Comparison of ENCODE assay signal across 27 cellular contexts in genomic region chr11:76625787-76626186, GRCh38. TPM values are rescaled to one million over a fixed set of nuclear protein-coding genes. Genes with fewer than 3 reads are reported as not detected.
DNase-seq lines count a peak whose midpoint lies in the region; ATAC-seq and TF ChIP-seq lines count a peak whose summit lies in the region.
"Had no signal": no experiment of that assay in that cellular context is flagged by ENCODE, and none has a peak within 500 bp of the region (broad histone marks: within the 10 kb centered on the region; RNA-seq: fewer than 3 reads in every experiment).

No MANE protein-coding gene starts in this region.

- H3K4me2 ChIP-seq in mesenchymal stem cell (ENCODE audit: low read length, poor library complexity, severe bottlenecking) = no peak overlapping the region
- H3K4me2 ChIP-seq: hepatocyte, neural progenitor cell, smooth muscle cell had no signal

- no peak overlapping the region for H3K4ac ChIP-seq in mesenchymal stem cell (ENCODE audit: low read depth in 1 of 2, low read length in 2 of 2)

- H3K4me3 ChIP-seq in mesenchymal stem cell (ENCODE audit: insufficient read depth in 1 of 2, low read depth in 1 of 2, low read length in 2 of 2) (no peak overlapping the region), Caco-2 (ENCODE audit: low read depth, low read length) (no peak overlapping the region)
- H3K4me3 ChIP-seq: body of pancreas, hepatocyte, neural progenitor cell, SK-N-MC, smooth muscle cell, stomach, thyroid gland had no signal

- no peak overlapping the region for H2AFZ ChIP-seq in mesenchymal stem cell (ENCODE audit: low read depth, low read length)
- H2AFZ ChIP-seq: hepatocyte, neural progenitor cell, parathyroid adenoma had no signal

- CTCF ChIA-PET in activated B cell treated with CpG ODN at 0.5 μM for 24 hours (lab: Charles Lee) = no interaction called here
- CTCF ChIA-PET in Caco-2 (lab: Charles Lee) = no interaction called here

- H3K9me3 ChIP-seq in mesenchymal stem cell (ENCODE audit: control insufficient read depth, low read length) (peaks cover 11% of the 10 kb centered on the region), Caco-2 (peaks cover 5% of the 10 kb centered on the region)
- H3K9me3 ChIP-seq: thyroid gland had no signal

- H3K9me3 Mint-ChIP-seq in activated B cell treated with CpG ODN at 0.5 μM for 24 hours (peaks cover 6% of the 10 kb centered on the region), type B pancreatic cell (peaks cover 13% of the 10 kb centered on the region), Caco-2 (ENCODE audit: unreplicated experiment) (peaks cover 10% of the 10 kb centered on the region)

- H2BK5ac ChIP-seq in mesenchymal stem cell (ENCODE audit: low read depth, low read length, poor library complexity, severe bottlenecking) = no peak overlapping the region

- intact Hi-C loops in cardiac septum (cut with DNase I) = no loop called here
- intact Hi-C loops in Right ventricle myocardium superior (cut with DNase I) = no loop called here
- intact Hi-C loops in activated B cell treated with CpG ODN at 0.5 μM for 24 hours (cut with micrococcal nuclease) = loop anchor here (1.0 to 10.0 kb wide), 4 partner anchors 14 to 803 kb away; no protein-coding TSS in a partner anchor
- intact Hi-C loops in Caco-2 (cut with micrococcal nuclease; ENCODE audit: unreplicated experiment) = no loop called here

- H3K4me1 ChIP-seq in mesenchymal stem cell (ENCODE audit: control insufficient read depth, insufficient read depth, low read depth, low read length) (peaks cover 3% of the 10 kb centered on the region), Caco-2 (peaks cover 13% of the 10 kb centered on the region)
- H3K4me1 ChIP-seq: body of pancreas, neural progenitor cell, parathyroid adenoma had no signal

- H3K36me3 ChIP-seq in mesenchymal stem cell (ENCODE audit: control insufficient read depth in 1 of 2, insufficient read depth in 2 of 2, low read depth in 1 of 2, low read length in 2 of 2) = no peaks in the 10 kb centered on the region
- H3K36me3 ChIP-seq in Caco-2 (ENCODE audit: control insufficient read depth, insufficient read depth, low read length) = no peaks in the 10 kb centered on the region
- H3K36me3 ChIP-seq: neural progenitor cell, stomach, thyroid gland had no signal

- TF ChIP-seq CTCF in activated B cell treated with CpG ODN at 0.5 μM for 24 hours (IDR thresholded peaks at IDR 0.05) (no peak), type B pancreatic cell (conservative IDR thresholded peaks at IDR 0.05) (no peak), Caco-2 (IDR thresholded peaks at IDR 0.05; ENCODE audit: insufficient read depth in 1 of 2, low read depth in 1 of 2, low read length in 1 of 2, severe bottlenecking in 1 of 2, unreplicated experiment in 1 of 2) (no peak)

- H2BK12ac ChIP-seq in mesenchymal stem cell (ENCODE audit: low read length in 2 of 2) = no peak overlapping the region

- no peak overlapping the region for H3K9ac ChIP-seq in mesenchymal stem cell (ENCODE audit: low read length)
- H3K9ac ChIP-seq: neural progenitor cell, parathyroid adenoma had no signal

- POLR2A ChIA-PET in activated B cell treated with CpG ODN at 0.5 μM for 24 hours (lab: Charles Lee) = interaction anchor here (3.4 to 10.3 kb wide), 2 partner anchors 12 to 47 kb away, joined by 26 to 193 read pairs; partner anchors contain the start of gene LRRC32
- POLR2A ChIA-PET in Caco-2 (lab: Charles Lee) = no interaction called here

- no peak overlapping the region for H4K91ac ChIP-seq in mesenchymal stem cell (ENCODE audit: low read length)

- H2BK120ac ChIP-seq in mesenchymal stem cell (ENCODE audit: low read depth, low read length) = no peak overlapping the region

- H3K27ac ChIP-seq in mesenchymal stem cell (ENCODE audit: low read length, poor library complexity, severe bottlenecking) = no peak overlapping the region
- H3K27ac ChIP-seq: body of pancreas, epithelial cell of prostate, neural progenitor cell, parathyroid adenoma, SK-N-MC, stomach, thyroid gland had no signal

- no peak overlapping the region for H3K23ac ChIP-seq in mesenchymal stem cell (ENCODE audit: low read length in 2 of 2)

- H4K8ac ChIP-seq in mesenchymal stem cell (ENCODE audit: low read length) = no peak overlapping the region

- H3K36me3 Mint-ChIP-seq in activated B cell treated with CpG ODN at 0.5 μM for 24 hours (ENCODE audit: low read depth) (no peaks in the 10 kb centered on the region), type B pancreatic cell (no peaks in the 10 kb centered on the region), Caco-2 (ENCODE audit: insufficient read depth, unreplicated experiment) (no peaks in the 10 kb centered on the region)
- H3K36me3 Mint-ChIP-seq: neural progenitor cell had no signal

- H3K27me3 ChIP-seq in mesenchymal stem cell (ENCODE audit: control insufficient read depth in 1 of 2, insufficient read depth in 1 of 2, low read length in 2 of 2) = no peaks in the 10 kb centered on the region
- no peaks in the 10 kb centered on the region for H3K27me3 ChIP-seq in Caco-2 (replicated peaks; ENCODE audit: control insufficient read depth, insufficient read depth, low read length)
- H3K27me3 ChIP-seq: body of pancreas, hepatocyte, neural progenitor cell, stomach, thyroid gland had no signal

- no peak for ATAC-seq in Right ventricle myocardium superior (ENCODE audit: poor library complexity)
- ATAC-seq in activated B cell treated with CpG ODN at 0.5 μM for 24 hours (ENCODE audit: low read depth) = no peak
- no peak for ATAC-seq in GM18520 (IDR thresholded peaks at IDR 0.05; ENCODE audit: unreplicated experiment)
- ATAC-seq: activated T-cell treated with anti-CD3 and anti-CD28 coated beads, Interleukin-2, amount 50 U/mL, for 72 hours; body of pancreas; PC-3; T-helper 17 cell had no signal

- 80% methylated on average over 1 of the region's 1 CpG for WGBS in mesenchymal stem cell

- no peak overlapping the region for H3K4me3 Mint-ChIP-seq in activated B cell treated with CpG ODN at 0.5 μM for 24 hours
- H3K4me3 Mint-ChIP-seq in type B pancreatic cell = no peak overlapping the region
- H3K4me3 Mint-ChIP-seq in Caco-2 (ENCODE audit: unreplicated experiment) = no peak overlapping the region
- H3K4me3 Mint-ChIP-seq: neural progenitor cell, T-helper 17 cell had no signal

- no TSS peak for BruUV-seq in Caco-2 (replicated peaks; lab: Mats Ljungman, UMichigan)

- no peak overlapping the region for H3K14ac ChIP-seq in mesenchymal stem cell (ENCODE audit: low read length in 2 of 2)

- DNase-seq in cardiac septum (ENCODE audit: low spot score) = peak; percentile 5
- DNase-seq in Right ventricle myocardium superior = no peak
- no peak for DNase-seq in activated B cell treated with CpG ODN at 0.5 μM for 24 hours
- DNase-seq in mesenchymal stem cell = no peak
- DNase-seq in type B pancreatic cell (ENCODE audit: extremely low spot score, unreplicated experiment) = peak; percentile 7
- DNase-seq in Caco-2 = no peak
- DNase-seq: activated naive CD4-positive, alpha-beta T cell treated with Interleukin-2 at 50 U/mL for 16 hours; activated T-cell treated with anti-CD3 and anti-CD28 coated beads, Interleukin-2, amount 50 U/mL, for 72 hours; body of pancreas; DMS153; effector CD4-positive, alpha-beta T cell; H7; NCI-H1436; NCI-H2081; NCI-H2227 treated with DMSO at 0.1 percent for 48 hours; NCI-H526; PC-3; stomach; T-helper 17 cell; thyroid gland had no signal

- no peak overlapping the region for H2AK5ac ChIP-seq in mesenchymal stem cell (ENCODE audit: low read length, severe bottlenecking)

- no peak overlapping the region for H3K18ac ChIP-seq in mesenchymal stem cell (ENCODE audit: low read depth in 1 of 2, low read length in 2 of 2)

- peak overlapping the region; percentile 44 for H2BK15ac ChIP-seq in mesenchymal stem cell (ENCODE audit: low read depth, poor library complexity, severe bottlenecking)

- H3K27ac Mint-ChIP-seq in activated B cell treated with CpG ODN at 0.5 μM for 24 hours (peak overlapping the region; percentile 41), type B pancreatic cell (no peak overlapping the region), Caco-2 (ENCODE audit: unreplicated experiment) (no peak overlapping the region)
- H3K27ac Mint-ChIP-seq: activated T-cell treated with anti-CD3 and anti-CD28 coated beads, Interleukin-2, amount 50 U/mL, for 72 hours; neural progenitor cell; T-helper 17 cell had no signal

- peaks cover 57% of the 10 kb centered on the region for H3K4me1 Mint-ChIP-seq in activated B cell treated with CpG ODN at 0.5 μM for 24 hours
- peaks cover 18% of the 10 kb centered on the region for H3K4me1 Mint-ChIP-seq in type B pancreatic cell (ENCODE audit: unreplicated experiment)
- peaks cover 7% of the 10 kb centered on the region for H3K4me1 Mint-ChIP-seq in Caco-2 (ENCODE audit: low read depth, unreplicated experiment)

- no peaks in the 10 kb centered on the region for H3K79me1 ChIP-seq in mesenchymal stem cell (replicated peaks; ENCODE audit: low read length, poor library complexity, severe bottlenecking)

- H3K27me3 Mint-ChIP-seq in activated B cell treated with CpG ODN at 0.5 μM for 24 hours (peaks cover 26% of the 10 kb centered on the region), type B pancreatic cell (no peaks in the 10 kb centered on the region), Caco-2 (ENCODE audit: insufficient read depth, unreplicated experiment) (no peaks in the 10 kb centered on the region)

RNA-seq across cellular contexts. Expression of gene LRRC32, which starts 44.8 kb away (rescaled TPM):
- total RNA-seq in cardiac septum (33.5 TPM), Right ventricle myocardium superior (30.3 TPM), activated B cell treated with CpG ODN at 0.5 μM for 24 hours (25.8 and 27.8 TPM in 2 replicates), type B pancreatic cell (ENCODE audit: low replicate concordance) (4.3 and 5.4 TPM in 2 replicates), Caco-2 (2022) (0.27 and 0.84 TPM in 2 replicates)
- 35.9 TPM for polyA plus RNA-seq in mesenchymal stem cell (2013, experiment 1 of 2)
- polyA plus RNA-seq in mesenchymal stem cell (2013, experiment 2 of 2) = 36.0 TPM
- total RNA-seq: PC-3 had no signal

Comparison
In these comparisons a context has a peak if more than half of its experiments do, and no peak if none do; other contexts are left out.
1. DNase-seq: peak in cardiac septum (single experiment) and type B pancreatic cell (single experiment); none in Right ventricle myocardium superior (single experiment), activated B cell treated with CpG ODN at 0.5 μM for 24 hours (single experiment), mesenchymal stem cell (single experiment) and Caco-2 (0 of 2).